ENCODE assay signal across 12 cellular contexts in genomic region chr2:64145119-64145518, GRCh38. TPM values are rescaled to one million over a fixed set of nuclear protein-coding genes. Genes with fewer than 3 reads are reported as not detected.
DNase-seq lines count a peak whose midpoint lies in the region; ATAC-seq and TF ChIP-seq lines count a peak whose summit lies in the region.
"Had no signal": no experiment of that assay in that cellular context is flagged by ENCODE, and none has a peak within 500 bp of the region (broad histone marks: within the 10 kb centered on the region; RNA-seq: fewer than 3 reads in every experiment).

No MANE protein-coding gene starts in this region.

- ATAC-seq in CD8-positive, alpha-beta T cell: no peak
- ATAC-seq in naive thymus-derived CD8-positive, alpha-beta T cell: no peak

- no peaks in the 10 kb centered on the region for H3K9me3 ChIP-seq in CD8-positive, alpha-beta T cell (ENCODE audit: low read length)
- no peaks in the 10 kb centered on the region for H3K9me3 ChIP-seq in breast epithelium
- H3K9me3 ChIP-seq in mucosa of stomach (ENCODE audit: control insufficient read depth, low read length): no peaks in the 10 kb centered on the region
- H3K9me3 ChIP-seq: BE2C had no signal

- H3K27ac Mint-ChIP-seq in CD8-positive, alpha-beta T cell: no peak overlapping the region
- H3K27ac Mint-ChIP-seq in IgD-negative memory B cell: peak overlapping the region in 2 of 3 donors; percentile 36 to 95
- peak overlapping the region in 2 of 10 donors; percentile 78 to 92 for H3K27ac Mint-ChIP-seq in naive thymus-derived CD8-positive, alpha-beta T cell
- H3K27ac Mint-ChIP-seq: type B pancreatic cell had no signal

- peaks cover 27% of the 10 kb centered on the region for H3K4me1 Mint-ChIP-seq in CD8-positive, alpha-beta T cell (ENCODE audit: low read depth)
- peaks cover 13 to 22% (median 21%) of the 10 kb centered on the region in 3 donors for H3K4me1 Mint-ChIP-seq in IgD-negative memory B cell
- peaks cover 12 to 26% (median 24%) of the 10 kb centered on the region in 4 donors for H3K4me1 Mint-ChIP-seq in naive thymus-derived CD8-positive, alpha-beta T cell

- H3K4me1 ChIP-seq in CD8-positive, alpha-beta T cell (ENCODE audit: insufficient read depth, low read length): peaks cover 13% of the 10 kb centered on the region
- H3K4me1 ChIP-seq in breast epithelium: no peaks in the 10 kb centered on the region
- peaks cover 20% of the 10 kb centered on the region for H3K4me1 ChIP-seq in mucosa of stomach (ENCODE audit: control insufficient read depth, insufficient read depth, low read length)
- H3K4me1 ChIP-seq: BE2C had no signal

- H3K9me3 Mint-ChIP-seq in CD8-positive, alpha-beta T cell: no peaks in the 10 kb centered on the region
- no peaks in the 10 kb centered on the region for H3K9me3 Mint-ChIP-seq in IgD-negative memory B cell
- H3K9me3 Mint-ChIP-seq in naive thymus-derived CD8-positive, alpha-beta T cell: no peaks in the 10 kb centered on the region
- H3K9me3 Mint-ChIP-seq: T-cell, type B pancreatic cell had no signal

- no peak for DNase-seq in CD8-positive, alpha-beta T cell
- DNase-seq in breast epithelium (ENCODE audit: low spot score in 2 of 2) (no peak), GM10248 (ENCODE audit: extremely low spot score) (no peak)
- no peak for DNase-seq in naive thymus-derived CD8-positive, alpha-beta T cell
- DNase-seq in effector CD8-positive, alpha-beta T cell (lab: John Stamatoyannopoulos, UW): no peak
- DNase-seq in stimulated activated CD4-positive, alpha-beta T cell treated with anti-CD3 and anti-CD28 coated beads, Interleukin-12 subunit alpha, Interleukin-12 subunit beta, amount 100 ng/mL, for 4 hours: no peak
- DNase-seq: activated CD4-positive, alpha-beta T cell treated with anti-CD3 and anti-CD28 coated beads, Interleukin-2, amount 50 U/mL, for 4 hours had no signal

- no peak for TF ChIP-seq POLR2A in breast epithelium (IDR thresholded peaks at IDR 0.05)

- intact Hi-C loops in CD8-positive, alpha-beta T cell (cut with DNase I, micrococcal nuclease): loop anchor here (2.0 to 10.0 kb wide), 8 partner anchors 60 to 1090 kb away; partner anchors contain the start of genes MDH1 (in 2 of the 2), WDPCP (in 2 of the 2) and AFTPH (in 1 of the 2)
- intact Hi-C loops in breast epithelium (cut with DNase I; ENCODE audit: low total_unique reads): no loop called here

- H3K27me3 Mint-ChIP-seq in CD8-positive, alpha-beta T cell (ENCODE audit: low read depth): no peaks in the 10 kb centered on the region
- H3K27me3 Mint-ChIP-seq in IgD-negative memory B cell: no peaks in the 10 kb centered on the region
- no peaks in the 10 kb centered on the region for H3K27me3 Mint-ChIP-seq in naive thymus-derived CD8-positive, alpha-beta T cell
- H3K27me3 Mint-ChIP-seq: T-cell, type B pancreatic cell had no signal

- H3K27me3 ChIP-seq in CD8-positive, alpha-beta T cell (ENCODE audit: insufficient read depth, low read length): no peaks in the 10 kb centered on the region
- H3K27me3 ChIP-seq in breast epithelium (no peaks in the 10 kb centered on the region), mucosa of stomach (ENCODE audit: control insufficient read depth, insufficient read depth, low read length) (no peaks in the 10 kb centered on the region)
- H3K27me3 ChIP-seq: BE2C had no signal

- no peak overlapping the region for H3K27ac ChIP-seq in CD8-positive, alpha-beta T cell (ENCODE audit: low read depth, low read length)
- peak overlapping the region; percentile 49 to 99 for H3K27ac ChIP-seq in breast epithelium

- H3K36me3 ChIP-seq in CD8-positive, alpha-beta T cell (ENCODE audit: insufficient read depth, low read length): no peaks in the 10 kb centered on the region
- no peaks in the 10 kb centered on the region for H3K36me3 ChIP-seq in breast epithelium
- H3K36me3 ChIP-seq in mucosa of stomach (ENCODE audit: control insufficient read depth, insufficient read depth, low read length): no peaks in the 10 kb centered on the region
- H3K36me3 ChIP-seq: BE2C had no signal

- POLR2A ChIA-PET in CD8-positive, alpha-beta T cell (lab: Charles Lee): interaction anchor here (1.2 kb wide), 1 partner anchor 83 kb away, joined by 3 read pairs; no protein-coding TSS in a partner anchor
- POLR2A ChIA-PET in naive thymus-derived CD8-positive, alpha-beta T cell (lab: Charles Lee): interaction anchor here (0.6 kb wide), 1 partner anchor 47 kb away, joined by 3 read pairs; no protein-coding TSS in a partner anchor
- POLR2A ChIA-PET in GM10248 (lab: Yijun Ruan, JAX): no interaction called here

- no peak overlapping the region for H3K4me3 ChIP-seq in CD8-positive, alpha-beta T cell (ENCODE audit: low read depth, low read length)
- H3K4me3 ChIP-seq in breast epithelium (no peak overlapping the region), mucosa of stomach (ENCODE audit: low read length) (no peak overlapping the region)

- peak overlapping the region; percentile 58 for H3K9ac ChIP-seq in mucosa of stomach (ENCODE audit: low read length)

- TF ChIP-seq CTCF in CD8-positive, alpha-beta T cell (IDR thresholded peaks at IDR 0.05): no peak
- TF ChIP-seq CTCF in breast epithelium (IDR thresholded peaks at IDR 0.05) (no peak), GM10248 (IDR thresholded peaks at IDR 0.05; ENCODE audit: control extremely low read depth, extremely low read depth, low read depth, missing control alignments) (no peak)

- H3K4me3 Mint-ChIP-seq in CD8-positive, alpha-beta T cell: peak overlapping the region; percentile 86
- H3K4me3 Mint-ChIP-seq in IgD-negative memory B cell: peak overlapping the region in 1 of 4 donors; percentile 89
- H3K4me3 Mint-ChIP-seq in naive thymus-derived CD8-positive, alpha-beta T cell: peak overlapping the region in 5 of 10 donors; percentile 1 to 99 (median 84)
- H3K4me3 Mint-ChIP-seq: type B pancreatic cell had no signal

- CTCF ChIA-PET in CD8-positive, alpha-beta T cell (lab: Charles Lee): interaction anchor here (1.2 kb wide), 2 partner anchors 97 to 183 kb away, joined by 3 to 6 read pairs; no protein-coding TSS in a partner anchor
- CTCF ChIA-PET in GM10248 (lab: Yijun Ruan, JAX): interaction anchor here (1.3 to 3.1 kb wide), 3 partner anchors 9 to 26 kb away, joined by 4 to 11 read pairs (median 10); no protein-coding TSS in a partner anchor

- peaks cover 11% of the 10 kb centered on the region for H3K36me3 Mint-ChIP-seq in CD8-positive, alpha-beta T cell
- peaks cover 2% of the 10 kb centered on the region for H3K36me3 Mint-ChIP-seq in IgD-negative memory B cell
- H3K36me3 Mint-ChIP-seq in naive thymus-derived CD8-positive, alpha-beta T cell: peaks cover 0 to 5% (median 0%) of the 10 kb centered on the region in 3 donors
- H3K36me3 Mint-ChIP-seq: type B pancreatic cell had no signal

RNA-seq across cellular contexts. Expression of gene PELI1, which starts 0.9 kb away (rescaled TPM):
- total RNA-seq in CD8-positive, alpha-beta T cell: 100 to 1,000 TPM; 213 to 216 TPM
- polyA plus RNA-seq in IgD-negative memory B cell: 23.9 TPM
- 10 to 100 TPM; 31.8 to 51.7 (median 40.6) TPM for total RNA-seq in breast epithelium
- total RNA-seq in naive thymus-derived CD8-positive, alpha-beta T cell: 10 to 100 TPM; 26.9 to 27.8 TPM
- 1 to 10 TPM; 4.7 to 5.8 (median 5.3) TPM for polyA plus RNA-seq in naive thymus-derived CD8-positive, alpha-beta T cell

Comparison
In these comparisons a context has a peak if more than half of its experiments do, and no peak if none do; other contexts are left out.
1. RNA of gene PELI1, which starts 0.9 kb away (total RNA-seq): 213 to 216 TPM in CD8-positive, alpha-beta T cell; 31.8 to 51.7 TPM in breast epithelium and 26.9 to 27.8 TPM in naive thymus-derived CD8-positive, alpha-beta T cell; every median in the first group is over 4 times any median in the second.